Comparison of ENCODE assay signal across 11 cellular contexts in the genomic region with DNA sequence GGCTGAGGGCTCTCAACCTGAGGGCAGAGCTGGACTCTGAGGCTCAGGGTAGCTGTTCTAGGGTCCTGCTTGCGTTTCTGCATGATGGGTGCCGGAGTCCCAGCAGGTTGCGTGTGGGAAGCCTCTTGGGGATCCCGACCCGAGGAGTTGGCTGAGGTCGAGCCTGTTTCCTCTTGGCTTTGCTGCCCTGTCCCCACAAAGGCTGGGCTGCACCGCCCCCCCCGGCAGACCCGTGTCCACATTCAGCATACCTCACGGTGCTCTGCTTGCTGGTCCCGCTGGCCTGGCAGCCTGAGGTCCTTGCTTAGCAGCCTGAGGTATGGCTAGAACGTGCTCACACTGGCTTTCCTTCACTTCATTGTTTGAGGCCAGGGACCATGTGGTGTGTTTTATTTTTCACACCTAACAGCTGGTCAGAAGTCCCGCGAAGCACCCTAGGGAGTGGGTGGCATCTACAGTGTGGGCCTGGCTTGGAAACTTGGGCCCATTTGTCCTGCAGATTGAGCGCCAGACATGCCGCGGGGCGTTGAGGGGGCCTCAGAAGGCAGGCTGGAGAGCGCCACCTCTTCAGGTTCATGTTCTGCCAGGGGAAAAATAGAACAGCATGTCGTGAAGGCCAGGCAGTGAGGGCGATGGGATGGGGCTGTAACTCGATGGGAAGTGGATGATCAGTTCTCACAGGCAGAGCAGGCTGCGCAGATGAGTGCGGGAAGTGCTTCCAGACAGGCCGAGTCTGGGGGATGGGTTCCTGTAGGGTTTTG. TPM values are rescaled to one million over a fixed set of nuclear protein-coding genes. Genes with fewer than 3 reads are reported as not detected.
DNase-seq lines count a peak whose midpoint lies in the region; ATAC-seq and TF ChIP-seq lines count a peak whose summit lies in the region.
"Had no signal": no experiment of that assay in that cellular context is flagged by ENCODE, and none has a peak within 500 bp of the region (broad histone marks: within the 10 kb centered on the region; RNA-seq: fewer than 3 reads in every experiment).

No MANE protein-coding gene starts in this region.

- H3K4me3 Mint-ChIP-seq in activated CD4-positive, alpha-beta T cell treated with anti-CD3 and anti-CD28 coated beads for 36 hours = no peak overlapping the region
- peak overlapping the region; percentile 15 for H3K4me3 Mint-ChIP-seq in central memory CD8-positive, alpha-beta T cell
- H3K4me3 Mint-ChIP-seq: HFFc6 had no signal

- peak overlapping the region; percentile 67 for H3K27ac Mint-ChIP-seq in activated CD4-positive, alpha-beta T cell treated with anti-CD3 and anti-CD28 coated beads for 36 hours
- H3K27ac Mint-ChIP-seq in central memory CD8-positive, alpha-beta T cell (ENCODE audit: low read depth) = peak overlapping the region; percentile 89
- H3K27ac Mint-ChIP-seq: HFFc6 had no signal

- H3K4me1 Mint-ChIP-seq in activated CD4-positive, alpha-beta T cell treated with anti-CD3 and anti-CD28 coated beads for 36 hours = peaks cover 19% of the 10 kb centered on the region
- peaks cover 37% of the 10 kb centered on the region for H3K4me1 Mint-ChIP-seq in central memory CD8-positive, alpha-beta T cell

- peaks cover 20 to 23% of the 10 kb centered on the region in 2 donors for H3K4me1 ChIP-seq in gastrocnemius medialis

- CTCF ChIA-PET in activated CD4-positive, alpha-beta T cell treated with anti-CD3 and anti-CD28 coated beads for 36 hours (lab: Charles Lee) = no interaction called here

- no peaks in the 10 kb centered on the region for H3K27me3 ChIP-seq in gastrocnemius medialis

- H3K9me3 ChIP-seq in gastrocnemius medialis = no peaks in the 10 kb centered on the region

- TF ChIP-seq POLR2A in gastrocnemius medialis (IDR thresholded peaks at IDR 0.05) = no peak

- in situ Hi-C loops in gastrocnemius medialis (cut with MboI; ENCODE audit: low sequenced_read_pairs in 4 of 4) = loop anchor here in 2 of 4 donors (25.0 kb wide), 1 partner anchor 119 kb away; no protein-coding TSS in a partner anchor

- H3K36me3 ChIP-seq in gastrocnemius medialis = peaks cover 0 to 81% of the 10 kb centered on the region in 2 donors

- H3K27me3 Mint-ChIP-seq in activated CD4-positive, alpha-beta T cell treated with anti-CD3 and anti-CD28 coated beads for 36 hours = no peaks in the 10 kb centered on the region
- no peaks in the 10 kb centered on the region for H3K27me3 Mint-ChIP-seq in central memory CD8-positive, alpha-beta T cell

- peaks cover 60% of the 10 kb centered on the region for H3K36me3 Mint-ChIP-seq in activated CD4-positive, alpha-beta T cell treated with anti-CD3 and anti-CD28 coated beads for 36 hours (ENCODE audit: low read depth)
- peaks cover 59% of the 10 kb centered on the region for H3K36me3 Mint-ChIP-seq in central memory CD8-positive, alpha-beta T cell (ENCODE audit: insufficient read depth)

- intact Hi-C loops in activated CD4-positive, alpha-beta T cell treated with anti-CD3 and anti-CD28 coated beads for 36 hours (cut with DNase I, micrococcal nuclease) = no loop called here
- intact Hi-C loops in gastrocnemius medialis (cut with DNase I; ENCODE audit: low total_unique reads) = no loop called here

- H3K4me3 ChIP-seq in gastrocnemius medialis = no peak overlapping the region
- H3K4me3 ChIP-seq: GM12878 had no signal

- H3K9me3 Mint-ChIP-seq in activated CD4-positive, alpha-beta T cell treated with anti-CD3 and anti-CD28 coated beads for 36 hours (ENCODE audit: low read depth) = no peaks in the 10 kb centered on the region
- no peaks in the 10 kb centered on the region for H3K9me3 Mint-ChIP-seq in central memory CD8-positive, alpha-beta T cell
- H3K9me3 Mint-ChIP-seq: HFFc6 had no signal

- TF ChIP-seq CTCF in gastrocnemius medialis (IDR thresholded peaks at IDR 0.05 in 4 of 5, conservative IDR thresholded peaks at IDR 0.05 in 1 of 5) = no peak

- peak overlapping the region; percentile 48 to 96 (median 72) for H3K27ac ChIP-seq in gastrocnemius medialis

- no peak for DNase-seq in activated CD4-positive, alpha-beta T cell treated with anti-CD3 and anti-CD28 coated beads for 36 hours
- no peak for DNase-seq in activated CD4-positive, alpha-beta T cell treated with anti-CD3 and anti-CD28 coated beads for 1 hour
- DNase-seq in central memory CD8-positive, alpha-beta T cell (ENCODE audit: low spot score in 2 of 2) = no peak
- DNase-seq in gastrocnemius medialis = no peak
- DNase-seq: DMS153, HFFc6, Karpas-422, trophoblast cell had no signal

- POLR2A ChIA-PET in activated CD4-positive, alpha-beta T cell treated with anti-CD3 and anti-CD28 coated beads for 36 hours (lab: Charles Lee) = no interaction called here

- ATAC-seq in activated CD4-positive, alpha-beta T cell treated with anti-CD3 and anti-CD28 coated beads for 36 hours = no peak
- no peak for ATAC-seq in central memory CD8-positive, alpha-beta T cell (replicated peaks; ENCODE audit: extremely low read depth, poor library complexity, severe bottlenecking)
- no peak for ATAC-seq in gastrocnemius medialis
- ATAC-seq in HG03342 (IDR thresholded peaks at IDR 0.05; ENCODE audit: unreplicated experiment) = no peak
- ATAC-seq in HG02970 (IDR thresholded peaks at IDR 0.05; ENCODE audit: low FRiP score, unreplicated experiment) = no peak
- ATAC-seq: GM12878 had no signal

RNA-seq across cellular contexts. Expression of a gene that starts 9.5 kb away (rescaled TPM):
- 10 to 100 TPM; 38.7 TPM for total RNA-seq in activated CD4-positive, alpha-beta T cell treated with anti-CD3 and anti-CD28 coated beads for 36 hours
- total RNA-seq in gastrocnemius medialis = 10 to 100 TPM; 28.0 to 52.5 (median 36.2) TPM

RNA-seq across cellular contexts. Expression of a gene that starts 11.5 kb away (rescaled TPM):
- total RNA-seq in activated CD4-positive, alpha-beta T cell treated with anti-CD3 and anti-CD28 coated beads for 36 hours = 100 to 1,000 TPM; 208 to 296 TPM
- total RNA-seq in gastrocnemius medialis = 1,000 to 10,000 TPM in 2 of 4 donors, 100 to 1,000 TPM in 2; 632 to 1,338 (median 1,003) TPM

RNA-seq across cellular contexts. Expression of a gene that starts 11.8 kb away (rescaled TPM):
- 10 to 100 TPM; 14.3 to 16.6 TPM for total RNA-seq in activated CD4-positive, alpha-beta T cell treated with anti-CD3 and anti-CD28 coated beads for 36 hours
- 10 to 100 TPM; 11.5 to 31.8 (median 16.9) TPM for total RNA-seq in gastrocnemius medialis

RNA-seq across cellular contexts. Expression of a gene that starts 51.1 kb away (rescaled TPM):
- 10 to 100 TPM; 38.0 to 44.9 TPM for total RNA-seq in activated CD4-positive, alpha-beta T cell treated with anti-CD3 and anti-CD28 coated beads for 36 hours
- total RNA-seq in gastrocnemius medialis = 10 to 100 TPM; 21.0 to 50.8 (median 29.3) TPM
